ENCODE assay signal across 8 cellular contexts in genomic region chr1:26889580-26890466, GRCh38. TPM values are rescaled to one million over a fixed set of nuclear protein-coding genes. Genes with fewer than 3 reads are reported as not detected.
DNase-seq lines count a peak whose midpoint lies in the region; ATAC-seq and TF ChIP-seq lines count a peak whose summit lies in the region.

GPN2 (minus strand) TSS chr1:26890283; CDS start chr1:26890096, 187 bp downstream.

- peak within 1 kb of the TSS; percentile 96 for H3K27ac Mint-ChIP-seq in activated T-helper 2 cell treated with anti-CD3 and anti-CD28 coated beads, Interferon-gamma antibody, Interleukin-2, Interleukin-4, amounts not matched to agents 10 μg/mL and 5 μg/mL and 100 μg/mL, durations not matched to agents 14 hours and 24 hours and 36 hours
- H3K27ac Mint-ChIP-seq in natural killer cell, result peak within 1 kb of the TSS; percentile 94 to 96

- intact Hi-C loops in activated T-helper 2 cell treated with anti-CD3 and anti-CD28 coated beads, Interferon-gamma antibody, Interleukin-2, Interleukin-4, amounts not matched to agents 10 μg/mL and 5 μg/mL and 100 μg/mL, durations not matched to agents 14 hours and 24 hours and 36 hours (cut with micrococcal nuclease), result no loop called here
- intact Hi-C loops in natural killer cell (cut with micrococcal nuclease), result loop anchor here (1.0 kb wide), 1 partner anchor 25 kb away; no protein-coding TSS in a partner anchor

- H3K4me3 ChIP-seq in fibroblast of mammary gland (ENCODE audit: control insufficient read depth, low read depth, low read length), result peak within 1 kb of the TSS; percentile 85

- TF ChIP-seq CTCF in fibroblast of mammary gland (conservative IDR thresholded peaks at IDR 0.05; ENCODE audit: control insufficient read depth, insufficient read depth, low read depth, low read length), result no peak
- no peak for TF ChIP-seq CTCF in natural killer cell (IDR thresholded peaks at IDR 0.05)

- peak; percentile 73 for DNase-seq in DMS114 treated with DMSO at 0.1 percent for 48 hours (lab: John Stamatoyannopoulos, UW; ENCODE audit: unreplicated experiment)
- peak; percentile 75 for DNase-seq in HuH-7.5 (ENCODE audit: low spot score)
- DNase-seq in RPMI8226, result peak; percentile 91
- DNase-seq in activated T-helper 2 cell treated with anti-CD3 and anti-CD28 coated beads, Interferon-gamma antibody, Interleukin-2, Interleukin-4, amounts not matched to agents 10 μg/mL and 5 μg/mL and 100 μg/mL, durations not matched to agents 14 hours and 24 hours and 36 hours (ENCODE audit: low spot score), result peak; percentile 78
- DNase-seq in fibroblast of mammary gland (ENCODE audit: low read depth), result peak; percentile 70
- DNase-seq in natural killer cell, result peak; percentile 70
- peak; percentile 57 to 78 (median 68) for DNase-seq in stimulated activated naive CD4-positive, alpha-beta T cell (lab: John Stamatoyannopoulos, UW)

- H3K4me3 Mint-ChIP-seq in activated T-helper 2 cell treated with anti-CD3 and anti-CD28 coated beads, Interferon-gamma antibody, Interleukin-2, Interleukin-4, amounts not matched to agents 10 μg/mL and 5 μg/mL and 100 μg/mL, durations not matched to agents 14 hours and 24 hours and 36 hours (ENCODE audit: low read depth), result peak within 1 kb of the TSS; percentile 99
- peak within 1 kb of the TSS; percentile 94 for H3K4me3 Mint-ChIP-seq in natural killer cell

- peaks cover 65% of the 10 kb centered on the region for H3K36me3 Mint-ChIP-seq in activated T-helper 2 cell treated with anti-CD3 and anti-CD28 coated beads, Interferon-gamma antibody, Interleukin-2, Interleukin-4, amounts not matched to agents 10 μg/mL and 5 μg/mL and 100 μg/mL, durations not matched to agents 14 hours and 24 hours and 36 hours (ENCODE audit: low read depth)
- H3K36me3 Mint-ChIP-seq in natural killer cell, result peaks cover 12% of the 10 kb centered on the region

- H3K27me3 Mint-ChIP-seq in activated T-helper 2 cell treated with anti-CD3 and anti-CD28 coated beads, Interferon-gamma antibody, Interleukin-2, Interleukin-4, amounts not matched to agents 10 μg/mL and 5 μg/mL and 100 μg/mL, durations not matched to agents 14 hours and 24 hours and 36 hours (ENCODE audit: low read depth), result no peaks in the 10 kb centered on the region
- no peaks in the 10 kb centered on the region for H3K27me3 Mint-ChIP-seq in natural killer cell (ENCODE audit: low read depth in 2 of 2)

- H3K9me3 Mint-ChIP-seq in activated T-helper 2 cell treated with anti-CD3 and anti-CD28 coated beads, Interferon-gamma antibody, Interleukin-2, Interleukin-4, amounts not matched to agents 10 μg/mL and 5 μg/mL and 100 μg/mL, durations not matched to agents 14 hours and 24 hours and 36 hours, result no peaks in the 10 kb centered on the region
- no peaks in the 10 kb centered on the region for H3K9me3 Mint-ChIP-seq in natural killer cell

- H3K4me1 Mint-ChIP-seq in activated T-helper 2 cell treated with anti-CD3 and anti-CD28 coated beads, Interferon-gamma antibody, Interleukin-2, Interleukin-4, amounts not matched to agents 10 μg/mL and 5 μg/mL and 100 μg/mL, durations not matched to agents 14 hours and 24 hours and 36 hours (ENCODE audit: low read depth), result peaks cover 27% of the 10 kb centered on the region
- peaks cover 18 to 30% of the 10 kb centered on the region in 2 donors for H3K4me1 Mint-ChIP-seq in natural killer cell

- ATAC-seq in GM21526 (IDR thresholded peaks at IDR 0.05; ENCODE audit: low FRiP score, unreplicated experiment) (peak; percentile 67), natural killer cell (peak; percentile 94 to 97 (median 95))

RNA-seq across cellular contexts. Expression of gene GPN2, which starts in this region (rescaled TPM):
- 36.0 and 43.1 TPM in 2 replicates for total RNA-seq in activated T-helper 2 cell treated with anti-CD3 and anti-CD28 coated beads, Interferon-gamma antibody, Interleukin-2, Interleukin-4, amounts not matched to agents 10 μg/mL and 5 μg/mL and 100 μg/mL, durations not matched to agents 14 hours and 24 hours and 36 hours
- 10 to 100 TPM; 32.4 to 42.6 (median 37.9) TPM for total RNA-seq in natural killer cell

Comparison
In these comparisons a context has a peak if more than half of its experiments do, and no peak if none do; other contexts are left out.
1. Peak in every context shown above with its lines: DNase-seq, ATAC-seq and H3K4me3 ChIP-seq.